Comparison of ENCODE assay signal across 15 cellular contexts in the genomic region with DNA sequence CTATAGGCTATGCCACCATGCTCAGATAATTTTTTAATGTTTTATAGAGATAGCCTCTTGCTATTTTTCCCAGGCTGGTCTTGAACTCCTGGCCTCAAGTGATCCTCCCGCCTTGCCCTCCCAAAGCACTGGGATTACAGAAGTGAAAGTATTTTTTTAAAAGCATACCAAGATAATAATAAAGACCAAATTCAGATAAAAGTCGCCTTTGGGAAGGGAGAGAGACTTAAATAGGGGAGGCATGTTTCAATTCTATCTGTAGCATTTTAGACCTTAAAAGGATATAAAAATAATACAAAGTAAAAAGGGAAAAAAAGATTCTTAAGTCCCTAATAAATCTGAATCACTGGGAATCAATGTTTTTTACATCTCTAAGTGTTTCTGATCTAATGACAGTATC.
A peak's percentile ranks its signal among the peaks of the same experiment; 100 is the strongest.
DNase-seq lines count a peak whose midpoint lies in the region; ATAC-seq and TF ChIP-seq lines count a peak whose summit lies in the region.
"Had no signal": no experiment of that assay in that cellular context is flagged by ENCODE, and none has a peak within 500 bp of the region (broad histone marks: within the 10 kb centered on the region; RNA-seq: fewer than 3 reads in every experiment).

No MANE protein-coding gene starts in this region.

- CTCF ChIA-PET in activated CD4-positive, alpha-beta memory T cell treated with anti-CD3 and anti-CD28 coated beads for 36 hours (lab: Charles Lee): interaction anchor here (0.8 to 3.8 kb wide), 9 partner anchors 11 to 109 kb away, joined by 3 to 30 read pairs (median 4); partner anchors contain the start of gene AFAP1

- peaks cover 8% of the 10 kb centered on the region for H3K4me1 ChIP-seq in right cardiac atrium (ENCODE audit: control insufficient read depth, insufficient read depth, low read length)
- H3K4me1 ChIP-seq in spleen: peaks cover 2 to 49% (median 18%) of the 10 kb centered on the region in 6 donors
- peaks cover 11% of the 10 kb centered on the region for H3K4me1 ChIP-seq in SJCRH30

- WGBS in right cardiac atrium: 64% methylated on average over 2 of the region's 2 CpGs
- WGBS in spleen, 5 donors: 74 to 85% (median 80%) methylated on average over 2 of the region's 2 CpGs

- H3K9me3 Mint-ChIP-seq in activated T-cell treated with anti-CD3 and anti-CD28 coated beads, Interleukin-2, amount 50 U/mL, for 4 hours: peaks cover 7% of the 10 kb centered on the region
- peaks cover 16% of the 10 kb centered on the region for H3K9me3 Mint-ChIP-seq in activated CD4-positive, alpha-beta memory T cell treated with anti-CD3 and anti-CD28 coated beads for 36 hours
- H3K9me3 Mint-ChIP-seq: activated B cell treated with CpG ODN at 0.5 μM for 24 hours; naive thymus-derived CD8-positive, alpha-beta T cell had no signal

- H3K36me3 Mint-ChIP-seq in activated T-cell treated with anti-CD3 and anti-CD28 coated beads, Interleukin-2, amount 50 U/mL, for 4 hours (ENCODE audit: insufficient read depth): peaks cover 21% of the 10 kb centered on the region
- peaks cover 69% of the 10 kb centered on the region for H3K36me3 Mint-ChIP-seq in activated CD4-positive, alpha-beta memory T cell treated with anti-CD3 and anti-CD28 coated beads for 36 hours

- H3K4me3 ChIP-seq in right cardiac atrium (ENCODE audit: low read length) (no peak overlapping the region), spleen (no peak overlapping the region), SJCRH30 (no peak overlapping the region)
- H3K4me3 ChIP-seq: SK-N-MC had no signal

- H3K27ac ChIP-seq in right cardiac atrium (ENCODE audit: low read length) (peak overlapping the region; percentile 30), spleen (peak overlapping the region in 7 of 8 donors; percentile 16 to 66 (median 57)), SJCRH30 (no peak overlapping the region)
- H3K27ac ChIP-seq: KMS-11, SK-N-MC had no signal

- H3K36me3 ChIP-seq in spleen: peaks cover 0 to 9% (median 0%) of the 10 kb centered on the region in 6 donors
- H3K36me3 ChIP-seq in SJCRH30: peaks cover 6% of the 10 kb centered on the region

- peaks cover 66% of the 10 kb centered on the region for H3K4me1 Mint-ChIP-seq in activated T-cell treated with anti-CD3 and anti-CD28 coated beads, Interleukin-2, amount 50 U/mL, for 4 hours (ENCODE audit: low read depth)
- H3K4me1 Mint-ChIP-seq in activated CD4-positive, alpha-beta memory T cell treated with anti-CD3 and anti-CD28 coated beads for 36 hours (ENCODE audit: low read depth): peaks cover 72% of the 10 kb centered on the region
- H3K4me1 Mint-ChIP-seq: activated B cell treated with CpG ODN at 0.5 μM for 24 hours had no signal

- H3K27ac Mint-ChIP-seq in activated CD4-positive, alpha-beta memory T cell treated with anti-CD3 and anti-CD28 coated beads for 36 hours: peak overlapping the region; percentile 93
- H3K27ac Mint-ChIP-seq: activated B cell treated with CpG ODN at 0.5 μM for 24 hours had no signal

- no peaks in the 10 kb centered on the region for H3K27me3 Mint-ChIP-seq in activated T-cell treated with anti-CD3 and anti-CD28 coated beads, Interleukin-2, amount 50 U/mL, for 4 hours (ENCODE audit: low read depth)
- no peaks in the 10 kb centered on the region for H3K27me3 Mint-ChIP-seq in activated CD4-positive, alpha-beta memory T cell treated with anti-CD3 and anti-CD28 coated beads for 36 hours
- H3K27me3 Mint-ChIP-seq: naive thymus-derived CD8-positive, alpha-beta T cell had no signal

- TF ChIP-seq POLR2A in spleen (IDR thresholded peaks at IDR 0.05): no peak

- H3K9me3 ChIP-seq in right cardiac atrium (ENCODE audit: control insufficient read depth, low read length): no peaks in the 10 kb centered on the region
- no peaks in the 10 kb centered on the region for H3K9me3 ChIP-seq in spleen
- H3K9me3 ChIP-seq in SJCRH30 (replicated peaks): no peaks in the 10 kb centered on the region

- no peak for DNase-seq in activated T-cell treated with anti-CD3 and anti-CD28 coated beads, Interleukin-2, amount 50 U/mL, for 4 hours
- DNase-seq in activated T-cell treated with anti-CD3 and anti-CD28 coated beads for 4 hours (no peak), right cardiac atrium (no peak), spleen (no peak), NCI-H187 treated with DMSO at 0.1 percent for 48 hours (lab: John Stamatoyannopoulos, UW) (no peak), SJCRH30 (no peak)
- DNase-seq in activated CD4-positive, alpha-beta memory T cell treated with anti-CD3 and anti-CD28 coated beads for 36 hours: no peak
- DNase-seq: ACHN; activated B cell treated with CpG ODN at 0.5 μM for 24 hours; activated effector memory CD4-positive, alpha-beta T cell treated with Interleukin-2 at 50 U/mL for 16 hours; naive thymus-derived CD8-positive, alpha-beta T cell; NCI-H1930 had no signal

- peak overlapping the region; percentile 58 for H3K4me3 Mint-ChIP-seq in activated T-cell treated with anti-CD3 and anti-CD28 coated beads, Interleukin-2, amount 50 U/mL, for 4 hours
- peak overlapping the region; percentile 47 for H3K4me3 Mint-ChIP-seq in activated CD4-positive, alpha-beta memory T cell treated with anti-CD3 and anti-CD28 coated beads for 36 hours
- H3K4me3 Mint-ChIP-seq: activated B cell treated with CpG ODN at 0.5 μM for 24 hours had no signal

- ATAC-seq in activated T-cell treated with anti-CD3 and anti-CD28 coated beads, Interleukin-2, amount 50 U/mL, for 4 hours: no peak
- ATAC-seq in right cardiac atrium (no peak), HG02763 (IDR thresholded peaks at IDR 0.05; ENCODE audit: unreplicated experiment) (no peak)
- ATAC-seq: naive thymus-derived CD8-positive, alpha-beta T cell had no signal

- intact Hi-C loops in activated CD4-positive, alpha-beta memory T cell treated with anti-CD3 and anti-CD28 coated beads for 36 hours (cut with micrococcal nuclease): loop anchor here (1.0 kb wide), 3 partner anchors 27 to 180 kb away; no protein-coding TSS in a partner anchor
- intact Hi-C loops in right cardiac atrium (cut with DNase I) (no loop called here), spleen (cut with DNase I; ENCODE audit: low total_unique reads) (no loop called here)

- H3K27me3 ChIP-seq in right cardiac atrium (ENCODE audit: control insufficient read depth, insufficient read depth) (no peaks in the 10 kb centered on the region), spleen (replicated peaks in 1 of 7) (no peaks in the 10 kb centered on the region), SJCRH30 (no peaks in the 10 kb centered on the region)

- POLR2A ChIA-PET in activated CD4-positive, alpha-beta memory T cell treated with anti-CD3 and anti-CD28 coated beads for 36 hours (lab: Charles Lee): interaction anchor here (1.2 to 2.3 kb wide), 2 partner anchors 12 to 24 kb away, joined by 3 to 6 read pairs; no protein-coding TSS in a partner anchor

- TF ChIP-seq CTCF in spleen (IDR thresholded peaks at IDR 0.05 in 8 of 11, conservative IDR thresholded peaks at IDR 0.05 in 3 of 11): no peak
